1 cellular context compared by ENCODE assay signal in genomic region chr7:103660455-103661371, GRCh38.
A peak's percentile ranks its signal among the peaks of the same experiment; 100 is the strongest.
TF ChIP-seq lines count a peak whose summit lies in the region.

No MANE protein-coding gene starts in this region.

TF ChIP-seq in HepG2, 621 proteins besides CTCF, POLR2A, EP300 and RAD21 (continued from another document and continues in another):
- TF ChIP-seq ZFP36 (IDR thresholded peaks at IDR 0.05; ENCODE audit: borderline replicate concordance, low read depth, low read length, partially characterized antibody): no peak
- peak; percentile 97 for TF ChIP-seq FOXK1 (CRISPR knock-in tag; IDR thresholded peaks at IDR 0.05; ENCODE audit: borderline replicate concordance, low read depth)
- TF ChIP-seq ZNF136 (CRISPR knock-in tag; IDR thresholded peaks at IDR 0.05; ENCODE audit: low read depth): no peak
- TF ChIP-seq PREB (CRISPR knock-in tag; IDR thresholded peaks at IDR 0.05): no peak
- peak; percentile 47; the same call in 1 of the 2 replicates for TF ChIP-seq GMEB2 (CRISPR knock-in tag; IDR thresholded peaks at IDR 0.05; ENCODE audit: low read depth)
- TF ChIP-seq PHF5A (CRISPR knock-in tag; IDR thresholded peaks at IDR 0.05; ENCODE audit: low read depth, unreplicated experiment): no peak
- TF ChIP-seq AHR (CRISPR knock-in tag; IDR thresholded peaks at IDR 0.05): no peak
- TF ChIP-seq ZNF704 (CRISPR knock-in tag; IDR thresholded peaks at IDR 0.05; ENCODE audit: borderline replicate concordance): no peak
- TF ChIP-seq WIZ (CRISPR knock-in tag; IDR thresholded peaks at IDR 0.05): no peak
- TF ChIP-seq FOXJ3 (CRISPR knock-in tag; IDR thresholded peaks at IDR 0.05; ENCODE audit: borderline replicate concordance): peak; percentile 99
- peak; percentile 94 for TF ChIP-seq ARNTL (CRISPR knock-in tag; IDR thresholded peaks at IDR 0.05)
- TF ChIP-seq RFX5 (IDR thresholded peaks at IDR 0.05; ENCODE audit: low read depth, low read length): no peak
- TF ChIP-seq ZBTB44 (CRISPR knock-in tag; IDR thresholded peaks at IDR 0.05): no peak
- peak; percentile 92 for TF ChIP-seq ATF3 (CRISPR knock-in tag; IDR thresholded peaks at IDR 0.05)
- TF ChIP-seq SCMH1 (CRISPR knock-in tag; IDR thresholded peaks at IDR 0.05; ENCODE audit: borderline replicate concordance): no peak
- TF ChIP-seq SRSF1 (optimal IDR thresholded peaks at IDR 0.05; ENCODE audit: low read depth, low read length): no peak
- TF ChIP-seq ZNF512B (CRISPR knock-in tag; IDR thresholded peaks at IDR 0.05; ENCODE audit: borderline replicate concordance): no peak
- peak; percentile 64; the same call in 1 of the 2 replicates for TF ChIP-seq KMT2B (CRISPR knock-in tag; IDR thresholded peaks at IDR 0.05)
- TF ChIP-seq ARID3A (IDR thresholded peaks at IDR 0.05; ENCODE audit: low read depth, low read length): peak; percentile 86
- peak; percentile 80; the same call in 1 of the 2 replicates for TF ChIP-seq ZBTB43 (CRISPR knock-in tag; conservative IDR thresholded peaks at IDR 0.05)
- no peak for TF ChIP-seq HIC2 (CRISPR knock-in tag; IDR thresholded peaks at IDR 0.05; ENCODE audit: low read depth)
- TF ChIP-seq PTBP1 (IDR thresholded peaks at IDR 0.05; ENCODE audit: low read depth, low read length, poor library complexity, severe bottlenecking): no peak
- no peak for TF ChIP-seq ZNF280D (CRISPR knock-in tag; IDR thresholded peaks at IDR 0.05)
- no peak for TF ChIP-seq CENPT (CRISPR knock-in tag; IDR thresholded peaks at IDR 0.05; ENCODE audit: low read depth)
- no peak for TF ChIP-seq ZNF83 (CRISPR knock-in tag; IDR thresholded peaks at IDR 0.05; ENCODE audit: borderline replicate concordance)
- TF ChIP-seq MXD1 (CRISPR knock-in tag; IDR thresholded peaks at IDR 0.05): no peak
- peak; percentile 83; the same call in 1 of the 2 replicates for TF ChIP-seq STAT6 (CRISPR knock-in tag; IDR thresholded peaks at IDR 0.05; ENCODE audit: borderline replicate concordance)
- TF ChIP-seq RBFOX2 (IDR thresholded peaks at IDR 0.05; ENCODE audit: low read depth, low read length): peak; percentile 48; the same call in 1 of the 2 replicates
- TF ChIP-seq ZNF574 (CRISPR knock-in tag; IDR thresholded peaks at IDR 0.05): no peak; the same call in 1 of the 2 replicates
